Comparison of ENCODE assay signal across 28 cellular contexts in genomic region chr7:156029460-156030007, GRCh38.
"Had no signal": no experiment of that assay in that cellular context is flagged by ENCODE, and none has a peak within 500 bp of the region (broad histone marks: within the 10 kb centered on the region; RNA-seq: fewer than 3 reads in every experiment).

No MANE protein-coding gene starts in this region.

- H3K4me3 ChIP-seq: ascending aorta, PC-9 had no signal

- H3K27ac ChIP-seq: ascending aorta, KMS-11, PC-9, WERI-Rb-1 had no signal

- H3K27me3 ChIP-seq: ascending aorta had no signal

- H3K9me3 Mint-ChIP-seq: activated CD4-positive, alpha-beta memory T cell treated with anti-CD3 and anti-CD28 coated beads, Interleukin-2, amount 10 ng/mL, durations not matched to agents 7 days and 5 days had no signal

- H3K4me1 ChIP-seq: ascending aorta had no signal

- H3K36me3 ChIP-seq: ascending aorta, WERI-Rb-1 had no signal

- H3K4me1 Mint-ChIP-seq: activated CD4-positive, alpha-beta memory T cell treated with anti-CD3 and anti-CD28 coated beads, Interleukin-2, amount 10 ng/mL, durations not matched to agents 7 days and 5 days had no signal

- H3K9me3 ChIP-seq: ascending aorta had no signal

- H3K27me3 Mint-ChIP-seq: activated CD4-positive, alpha-beta memory T cell treated with anti-CD3 and anti-CD28 coated beads, Interleukin-2, amount 10 ng/mL, durations not matched to agents 7 days and 5 days; activated T-cell treated with anti-CD3 and anti-CD28 coated beads, Interleukin-2, amount 50 U/mL, for 24 hours had no signal

- H3K27ac Mint-ChIP-seq: activated CD4-positive, alpha-beta memory T cell treated with anti-CD3 and anti-CD28 coated beads, Interleukin-2, amount 10 ng/mL, durations not matched to agents 7 days and 5 days; activated naive CD4-positive, alpha-beta T cell treated with anti-CD3 and anti-CD28 coated beads, Interleukin-2, amount 50 U/mL, for 24 hours; activated naive CD8-positive, alpha-beta T cell treated with anti-CD3 and anti-CD28 coated beads, Interleukin-2, amount 10 ng/mL, durations not matched to agents 7 days and 5 days; activated T-cell treated with anti-CD3 and anti-CD28 coated beads, Interleukin-2, amount 50 U/mL, for 24 hours; activated T-helper 2 cell treated with anti-CD3 and anti-CD28 coated beads, Interferon-gamma antibody, Interleukin-2, Interleukin-4, amounts not matched to agents 10 μg/mL and 5 μg/mL and 100 μg/mL, durations not matched to agents 14 hours and 24 hours and 36 hours had no signal

- H3K4me3 Mint-ChIP-seq: activated CD4-positive, alpha-beta memory T cell treated with anti-CD3 and anti-CD28 coated beads, Interleukin-2, amount 10 ng/mL, durations not matched to agents 7 days and 5 days; activated naive CD4-positive, alpha-beta T cell treated with anti-CD3 and anti-CD28 coated beads, Interleukin-2, amount 50 U/mL, for 24 hours; activated naive CD8-positive, alpha-beta T cell treated with anti-CD3 and anti-CD28 coated beads, Interleukin-2, amount 10 ng/mL, durations not matched to agents 7 days and 5 days; activated T-cell treated with anti-CD3 and anti-CD28 coated beads, Interleukin-2, amount 50 U/mL, for 24 hours had no signal

- DNase-seq: activated CD4-positive, alpha-beta T cell treated with anti-CD3 and anti-CD28 coated beads for 1 hour; activated CD4-positive, alpha-beta T cell treated with anti-CD3 and anti-CD28 coated beads for 48 hours; activated CD4-positive, CD25-positive, alpha-beta regulatory T cell; activated gamma-delta T cell; activated naive CD4-positive, alpha-beta T cell treated with Interleukin-2 at 50 U/mL for 16 hours; activated naive CD8-positive, alpha-beta T cell treated with anti-CD3 and anti-CD28 coated beads, Interleukin-2, amount 10 ng/mL, durations not matched to agents 7 days and 5 days; activated T-cell treated with anti-CD3 and anti-CD28 coated beads, Interleukin-2, amount 50 U/mL, for 24 hours; amygdala; MM.1S; NCI-H1092; NCI-H1436 treated with DMSO at 0.1 percent for 48 hours; NCI-H1694 treated with DMSO at 0.1 percent for 48 hours; NCI-H2029; NCI-H345; NCI-H510A; NCI-H526; NCI-H748 treated with DMSO at 0.1 percent for 48 hours; PC-9; Right ventricle myocardium superior; SW 1271; T-helper 1 cell; T1000; WERI-Rb-1 had no signal

- H3K36me3 Mint-ChIP-seq: activated naive CD4-positive, alpha-beta T cell treated with anti-CD3 and anti-CD28 coated beads, Interleukin-2, amount 50 U/mL, for 24 hours had no signal
